ENCODE assay signal across 18 cellular contexts in the genomic region with DNA sequence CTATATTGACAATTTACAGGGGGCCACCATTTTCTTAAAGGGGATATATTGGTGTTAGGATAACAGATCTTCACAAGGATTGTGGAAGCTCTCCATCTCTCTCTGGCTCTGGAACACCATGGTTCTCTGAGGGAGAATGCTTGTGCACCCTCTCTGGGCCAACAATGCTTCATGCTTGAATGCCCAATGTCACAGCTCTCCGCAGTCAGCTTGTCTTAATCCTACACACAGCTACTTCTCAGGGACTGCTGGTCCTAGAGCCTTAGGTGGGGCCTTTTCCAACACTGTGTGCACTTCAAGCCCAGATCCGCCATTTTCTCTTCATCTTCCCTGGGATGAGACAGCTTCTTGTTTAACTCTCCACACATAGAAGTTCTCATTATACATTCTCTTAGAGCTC. TPM values are rescaled to one million over a fixed set of nuclear protein-coding genes. Genes with fewer than 3 reads are reported as not detected.
DNase-seq lines count a peak whose midpoint lies in the region; ATAC-seq and TF ChIP-seq lines count a peak whose summit lies in the region.
"Had no signal": no experiment of that assay in that cellular context is flagged by ENCODE, and none has a peak within 500 bp of the region (broad histone marks: within the 10 kb centered on the region; RNA-seq: fewer than 3 reads in every experiment).

No MANE protein-coding gene starts in this region.

- no peak for TF ChIP-seq CTCF in IMR-90 (conservative IDR thresholded peaks at IDR 0.05; ENCODE audit: low read depth, low read length)
- no peak for TF ChIP-seq CTCF in neural progenitor cell (IDR thresholded peaks at IDR 0.05)

- ATAC-seq in IMR-90 (ENCODE audit: low read depth): no peak
- ATAC-seq in left colon: no peak
- no peak for ATAC-seq in esophagus mucosa
- ATAC-seq: HCT116, PC-3 had no signal

- DNase-seq in IMR-90 (no peak), cerebellum (ENCODE audit: low spot score) (peak; percentile 56), neural progenitor cell (ENCODE audit: low spot score) (peak; percentile 38), substantia nigra (lab: John Stamatoyannopoulos, UW) (peak in 1 of 49 donors; percentile 6), left colon (no peak), NCI-H1436 treated with DMSO at 0.1 percent for 48 hours (lab: John Stamatoyannopoulos, UW) (no peak), OCI-M1 (lab: John Stamatoyannopoulos, UW) (no peak)
- DNase-seq: CD4-positive, CD25-positive, alpha-beta regulatory T cell; KBM-7; MV-4-11; NCI-H1417 treated with DMSO at 0.1 percent for 48 hours; NCI-H2029 treated with DMSO at 0.1 percent for 48 hours; NCI-H510A; NCI-H774; PC-3 had no signal

- POLR2A ChIA-PET in IMR-90 (lab: Charles Lee; ENCODE audit: unreplicated experiment): no interaction called here

- H2AK5ac ChIP-seq in IMR-90 (ENCODE audit: low read depth, low read length): no peak overlapping the region

- no peaks in the 10 kb centered on the region for H4K20me1 ChIP-seq in IMR-90 (ENCODE audit: insufficient read depth, low read length)
- no peaks in the 10 kb centered on the region for H4K20me1 ChIP-seq in neural progenitor cell (ENCODE audit: low read depth)

- H3K4me1 ChIP-seq in IMR-90 (ENCODE audit: control insufficient read depth, insufficient read depth, low read length) (no peaks in the 10 kb centered on the region), neural progenitor cell (peaks cover 8% of the 10 kb centered on the region)
- H3K4me1 ChIP-seq: Caco-2 had no signal

- no peak overlapping the region for H3K27ac Mint-ChIP-seq in neural progenitor cell
- H3K27ac Mint-ChIP-seq: CD4-positive, CD25-positive, alpha-beta regulatory T cell had no signal

- H3K9ac ChIP-seq in IMR-90 (ENCODE audit: low read depth, low read length) (no peak overlapping the region), neural progenitor cell (no peak overlapping the region)

- H3K36me3 ChIP-seq in IMR-90 (ENCODE audit: control insufficient read depth, insufficient read depth, low read length) (no peaks in the 10 kb centered on the region), neural progenitor cell (no peaks in the 10 kb centered on the region)

- no peaks in the 10 kb centered on the region for H3K79me2 ChIP-seq in neural progenitor cell (ENCODE audit: low read depth)

- in situ Hi-C loops in IMR-90 (cut with MboI; ENCODE audit: low sequenced_read_pairs): no loop called here

- H3K4me2 ChIP-seq in IMR-90 (ENCODE audit: low read depth, low read length) (no peak overlapping the region), neural progenitor cell (no peak overlapping the region)

- H3K27me3 Mint-ChIP-seq in neural progenitor cell (ENCODE audit: insufficient read depth, low read depth): peaks cover 4% of the 10 kb centered on the region

- no peak overlapping the region for H3K56ac ChIP-seq in IMR-90 (ENCODE audit: extremely low read depth, insufficient read depth, low read length)

- no peak for TF ChIP-seq POLR2A in IMR-90 (IDR thresholded peaks at IDR 0.05; ENCODE audit: low read depth, low read length)

- peak overlapping the region; percentile 19 for H2AFZ ChIP-seq in IMR-90 (replicated peaks; ENCODE audit: low read length, poor library complexity)
- H2AFZ ChIP-seq in neural progenitor cell (replicated peaks): peak overlapping the region; percentile 68

- 0 out of 2 replicates have a peak, but pooled peaks cover 3% of the 10 kb centered on the region for H3K9me1 ChIP-seq in IMR-90 (ENCODE audit: insufficient read depth, low read length)

- no CpG with 5 or more reads among the region's 2 CpGs for WGBS in IMR-90 (ENCODE audit: extremely low coverage in 2 of 2, insufficient read length in 1 of 2), 2 experiments

- dilution Hi-C loops in IMR-90 (cut with HindIII; ENCODE audit: low sequenced_read_pairs, unreplicated experiment): no loop called here

- no peaks in the 10 kb centered on the region; the same call in 1 of the 2 replicates for H3K27me3 ChIP-seq in IMR-90 (ENCODE audit: control insufficient read depth, insufficient read depth, low read length)
- no peaks in the 10 kb centered on the region for H3K27me3 ChIP-seq in neural progenitor cell

- no peaks in the 10 kb centered on the region for H3K79me1 ChIP-seq in IMR-90 (ENCODE audit: low read depth in 1 of 2, low read length in 2 of 2)

- intact Hi-C loops in IMR-90 (cut with micrococcal nuclease): no loop called here
- intact Hi-C loops in left colon (cut with DNase I, micrococcal nuclease): no loop called here

- peaks cover 7% of the 10 kb centered on the region for H3K4me1 Mint-ChIP-seq in neural progenitor cell

- H2BK20ac ChIP-seq in IMR-90 (ENCODE audit: low read depth, low read length): no peak overlapping the region

- H3K14ac ChIP-seq in IMR-90 (replicated peaks; ENCODE audit: low read depth, low read length): no peak overlapping the region

- H3K27ac ChIP-seq in IMR-90 (ENCODE audit: insufficient read depth, low read length) (no peak overlapping the region), neural progenitor cell (no peak overlapping the region), substantia nigra (ENCODE audit: low read depth, low read length, poor library complexity, severe bottlenecking) (peak overlapping the region; percentile 61)

- H2BK5ac ChIP-seq in IMR-90 (ENCODE audit: low read depth, low read length, poor library complexity, severe bottlenecking): no peak overlapping the region

- no peak for TF ChIP-seq RAD21 in IMR-90 (IDR thresholded peaks at IDR 0.05; ENCODE audit: low read length)

- H3K4ac ChIP-seq in IMR-90 (ENCODE audit: low read depth, low read length): no peak overlapping the region

- BruUV-seq in IMR-90 (replicated peaks; lab: Mats Ljungman, UMichigan): no TSS peak

- no peak overlapping the region for H4K5ac ChIP-seq in IMR-90 (ENCODE audit: low read depth, low read length)

- H4K8ac ChIP-seq in IMR-90 (ENCODE audit: low read depth in 2 of 2, low read length in 2 of 2): no peak overlapping the region

- no peak overlapping the region for H3K4me3 ChIP-seq in IMR-90 (ENCODE audit: insufficient read depth, low read depth, low read length)
- no peak overlapping the region for H3K4me3 ChIP-seq in neural progenitor cell

- H2BK15ac ChIP-seq in IMR-90 (ENCODE audit: low read depth, low read length): no peak overlapping the region

- no peak overlapping the region for H2AK9ac ChIP-seq in IMR-90 (replicated peaks; ENCODE audit: low read depth, low read length, poor library complexity)

- H3K36me3 Mint-ChIP-seq in neural progenitor cell: no peaks in the 10 kb centered on the region
- H3K36me3 Mint-ChIP-seq: CD4-positive, CD25-positive, alpha-beta regulatory T cell had no signal

- no peak overlapping the region for H4K91ac ChIP-seq in IMR-90 (ENCODE audit: insufficient read depth, low read depth, low read length)

- H3K9me3 ChIP-seq in IMR-90 (ENCODE audit: control insufficient read depth, insufficient read depth, low read length) (peaks cover 5% of the 10 kb centered on the region; the same call in 1 of the 2 replicates), neural progenitor cell (ENCODE audit: low read depth) (no peaks in the 10 kb centered on the region)

- no peak overlapping the region for H3K18ac ChIP-seq in IMR-90 (ENCODE audit: low read depth, low read length)

- H3K23ac ChIP-seq in IMR-90 (ENCODE audit: low read depth, low read length): no peak overlapping the region

- no peaks in the 10 kb centered on the region for H3F3A ChIP-seq in neural progenitor cell (ENCODE audit: low read depth)

- H3K9me3 Mint-ChIP-seq in neural progenitor cell: peaks cover 8% of the 10 kb centered on the region

- CTCF ChIA-PET in IMR-90 (lab: Yijun Ruan, JAX): interaction anchor here (6.6 kb wide), 1 partner anchor 12 kb away, joined by 35 read pairs; no protein-coding TSS in a partner anchor

- H2BK120ac ChIP-seq in IMR-90 (ENCODE audit: low read depth, low read length): no peak overlapping the region

- no peak overlapping the region for H3K4me3 Mint-ChIP-seq in neural progenitor cell
- H3K4me3 Mint-ChIP-seq: CD4-positive, CD25-positive, alpha-beta regulatory T cell had no signal

TF ChIP-seq in IMR-90, 13 proteins besides CTCF, POLR2A, EP300 and RAD21 (continues in another document):
- TF ChIP-seq MXI1 (IDR thresholded peaks at IDR 0.05; ENCODE audit: borderline replicate concordance, low read depth, low read length) (no peak), CHD1 (IDR thresholded peaks at IDR 0.05; ENCODE audit: low read depth, low read length) (no peak), SMC3 (IDR thresholded peaks at IDR 0.05; ENCODE audit: low read depth, low read length) (no peak), MAZ (IDR thresholded peaks at IDR 0.05; ENCODE audit: borderline replicate concordance, low read depth, low read length) (no peak), MAFK (IDR thresholded peaks at IDR 0.05; ENCODE audit: low read depth, low read length) (no peak), RFX5 (IDR thresholded peaks at IDR 0.05; ENCODE audit: low read depth, low read length) (no peak), FOS (IDR thresholded peaks at IDR 0.05; ENCODE audit: low read depth, low read length) (no peak), BHLHE40 (IDR thresholded peaks at IDR 0.05; ENCODE audit: low read depth, low read length) (no peak), CEBPB (IDR thresholded peaks at IDR 0.05; ENCODE audit: low read depth, low read length) (no peak), RCOR1 (IDR thresholded peaks at IDR 0.05; ENCODE audit: insufficient replicate concordance, low read length) (no peak)

RNA-seq across cellular contexts. Expression of a gene that starts 6.9 kb away (rescaled TPM):
- total RNA-seq in IMR-90 (2012; rRNA removed) (61.1 and 97.5 TPM in 2 replicates), cerebellum (4.5 TPM), neural progenitor cell (ENCODE audit: low replicate concordance) (8.3 and 10.3 TPM in 2 replicates), left colon (10 to 100 TPM in 1 of 2 donors, 1 to 10 TPM in 1; 1.5 to 11.9 TPM), esophagus mucosa (26.9 TPM)
- 214 and 225 TPM in 2 replicates for polyA plus RNA-seq in IMR-90 (2012; rRNA removed)
- 62.0 and 132 TPM in 2 replicates for polyA plus RNA-seq in IMR-90 (2012; cell fraction: cytosol; rRNA removed)
- polyA plus RNA-seq in IMR-90 (2012; cell fraction: nucleus; rRNA removed; ENCODE audit: low replicate concordance): 199 and 416 TPM in 2 replicates
- total RNA-seq: Caco-2; CD4-positive, CD25-positive, alpha-beta regulatory T cell had no signal
- polyA plus RNA-seq: CD4-positive, CD25-positive, alpha-beta regulatory T cell had no signal

RNA-seq across cellular contexts. Expression of a gene that starts 22.9 kb away (rescaled TPM):
- total RNA-seq in IMR-90 (2012; rRNA removed) (190 and 225 TPM in 2 replicates), cerebellum (10.1 TPM), neural progenitor cell (ENCODE audit: low replicate concordance) (12.4 and 15.9 TPM in 2 replicates), left colon (10 to 100 TPM; 56.7 to 69.4 TPM), esophagus mucosa (19.0 TPM)
- 184 and 186 TPM in 2 replicates for polyA plus RNA-seq in IMR-90 (2012; rRNA removed)
- 144 and 191 TPM in 2 replicates for polyA plus RNA-seq in IMR-90 (2012; cell fraction: cytosol; rRNA removed)
- polyA plus RNA-seq in IMR-90 (2012; cell fraction: nucleus; rRNA removed; ENCODE audit: low replicate concordance): 99.1 and 183 TPM in 2 replicates
- total RNA-seq: CD4-positive, CD25-positive, alpha-beta regulatory T cell had no signal
- polyA plus RNA-seq: CD4-positive, CD25-positive, alpha-beta regulatory T cell had no signal

RNA-seq across cellular contexts. Expression of a gene that starts 43.6 kb away (rescaled TPM):
- 2.8 and 3.2 TPM in 2 replicates for total RNA-seq in IMR-90 (2012; rRNA removed)
- polyA plus RNA-seq in IMR-90 (2012; rRNA removed): 2.5 and 2.6 TPM in 2 replicates
- polyA plus RNA-seq in IMR-90 (2012; cell fraction: cytosol; rRNA removed): 1.2 and 2.1 TPM in 2 replicates
- 7.0 and 12.7 TPM in 2 replicates for polyA plus RNA-seq in IMR-90 (2012; cell fraction: nucleus; rRNA removed; ENCODE audit: low replicate concordance)
- total RNA-seq in cerebellum: 2.5 TPM
- 0.06 and 0.09 TPM in 2 replicates for total RNA-seq in neural progenitor cell (ENCODE audit: low replicate concordance)
- total RNA-seq in left colon: 1 to 10 TPM; 3.8 to 7.3 TPM
- total RNA-seq in esophagus mucosa: 0.28 TPM
- total RNA-seq: CD4-positive, CD25-positive, alpha-beta regulatory T cell had no signal
- polyA plus RNA-seq: CD4-positive, CD25-positive, alpha-beta regulatory T cell had no signal

Comparison
In these comparisons a context has a peak if more than half of its experiments do, and no peak if none do; other contexts are left out.
1. DNase-seq: peak in cerebellum (single experiment) and neural progenitor cell (single experiment); none in IMR-90 (single experiment), left colon (0 of 2), NCI-H1436 treated with DMSO at 0.1 percent for 48 hours (single experiment) and OCI-M1 (single experiment).